27 cellular contexts compared by ENCODE assay signal in genomic region chr18:63570721-63571120, GRCh38. TPM values are rescaled to one million over a fixed set of nuclear protein-coding genes. Genes with fewer than 3 reads are reported as not detected.
"Had no signal": no experiment of that assay in that cellular context is flagged by ENCODE, and none has a peak within 500 bp of the region (broad histone marks: within the 10 kb centered on the region; RNA-seq: fewer than 3 reads in every experiment).

No MANE protein-coding gene starts in this region.

- H3K4me3 Mint-ChIP-seq: activated CD8-positive, alpha-beta memory T cell treated with anti-CD3 and anti-CD28 coated beads, Interleukin-2, amount 10 ng/mL, durations not matched to agents 7 days and 5 days; activated naive CD4-positive, alpha-beta T cell treated with anti-CD3 and anti-CD28 coated beads, Interleukin-2, amount 50 U/mL, for 24 hours; activated T-cell treated with anti-CD3 and anti-CD28 coated beads, Interleukin-2, amount 50 U/mL, for 24 hours; activated T-helper 1 cell treated with anti-CD3 and anti-CD28 coated beads, Interleukin-12 subunit alpha, Interleukin-12 subunit beta, Interleukin-2, Interleukin-4 antibody, amounts not matched to agents 30 ng/mL and 10 ng/mL and 1 ng/mL, durations not matched to agents 14 hours and 24 hours and 36 hours; T-helper 17 cell; WTC11 had no signal

- H3K9me3 Mint-ChIP-seq: activated naive CD4-positive, alpha-beta T cell treated with anti-CD3 and anti-CD28 coated beads, Interleukin-2, amount 50 U/mL, for 24 hours; activated T-cell treated with anti-CD3 and anti-CD28 coated beads, Interleukin-2, amount 50 U/mL, for 24 hours; activated T-helper 1 cell treated with anti-CD3 and anti-CD28 coated beads, Interleukin-12 subunit alpha, Interleukin-12 subunit beta, Interleukin-2, Interleukin-4 antibody, amounts not matched to agents 30 ng/mL and 10 ng/mL and 1 ng/mL, durations not matched to agents 14 hours and 24 hours and 36 hours had no signal

- H3K4me1 Mint-ChIP-seq: activated CD8-positive, alpha-beta memory T cell treated with anti-CD3 and anti-CD28 coated beads, Interleukin-2, amount 10 ng/mL, durations not matched to agents 7 days and 5 days; activated naive CD4-positive, alpha-beta T cell treated with anti-CD3 and anti-CD28 coated beads, Interleukin-2, amount 50 U/mL, for 24 hours; T-helper 17 cell; WTC11 had no signal

- DNase-seq: activated CD4-positive, alpha-beta T cell treated with anti-CD3 and anti-CD28 coated beads for 48 hours; activated CD4-positive, alpha-beta T cell treated with anti-CD3 and anti-CD28 coated beads, Interleukin-2, amount 50 U/mL, for 4 hours; activated CD4-positive, CD25-positive, alpha-beta regulatory T cell treated with anti-CD3 and anti-CD28 coated beads, Interleukin-2, amount 50 U/mL, for 72 hours; activated CD8-positive, alpha-beta memory T cell treated with anti-CD3 and anti-CD28 coated beads, Interleukin-2, amount 10 ng/mL, durations not matched to agents 7 days and 5 days; activated effector memory CD4-positive, alpha-beta T cell treated with Interleukin-2 at 50 U/mL for 16 hours; activated naive CD4-positive, alpha-beta T cell; activated T-cell treated with anti-CD3 and anti-CD28 coated beads, Interleukin-2, amount 50 U/mL, for 24 hours; amniotic stem cell; body of pancreas; MG63; NCI-H1105; NCI-H1436; NCI-H1694 treated with DMSO at 0.1 percent for 48 hours; NCI-H2029 treated with DMSO at 0.1 percent for 48 hours; NCI-H446 treated with DMSO at 0.1 percent for 48 hours; NCI-H526; NCI-H82; SIG-M5; T-helper 17 cell; T-helper 9 cell had no signal

- H3K27ac Mint-ChIP-seq: activated CD8-positive, alpha-beta memory T cell treated with anti-CD3 and anti-CD28 coated beads, Interleukin-2, amount 10 ng/mL, durations not matched to agents 7 days and 5 days; activated naive CD4-positive, alpha-beta T cell treated with anti-CD3 and anti-CD28 coated beads, Interleukin-2, amount 50 U/mL, for 24 hours; activated T-cell treated with anti-CD3 and anti-CD28 coated beads, Interleukin-2, amount 50 U/mL, for 24 hours; activated T-helper 1 cell treated with anti-CD3 and anti-CD28 coated beads, Interleukin-12 subunit alpha, Interleukin-12 subunit beta, Interleukin-2, Interleukin-4 antibody, amounts not matched to agents 30 ng/mL and 10 ng/mL and 1 ng/mL, durations not matched to agents 14 hours and 24 hours and 36 hours; T-helper 17 cell; WTC11 had no signal

- FAIRE-seq: bronchial epithelial cell had no signal

- H3K36me3 Mint-ChIP-seq: activated CD8-positive, alpha-beta memory T cell treated with anti-CD3 and anti-CD28 coated beads, Interleukin-2, amount 10 ng/mL, durations not matched to agents 7 days and 5 days; activated naive CD4-positive, alpha-beta T cell treated with anti-CD3 and anti-CD28 coated beads, Interleukin-2, amount 50 U/mL, for 24 hours; WTC11 had no signal

- ATAC-seq: activated CD8-positive, alpha-beta memory T cell treated with anti-CD3 and anti-CD28 coated beads, Interleukin-2, amount 10 ng/mL, durations not matched to agents 7 days and 5 days; body of pancreas; T-helper 17 cell; WTC11 had no signal

- H3K4me3 ChIP-seq: ascending aorta, body of pancreas, MG63 had no signal

RNA-seq across cellular contexts. Expression of gene SERPINB13, which starts 16.4 kb away (rescaled TPM):
- total RNA-seq: activated CD8-positive, alpha-beta memory T cell treated with anti-CD3 and anti-CD28 coated beads, Interleukin-2, amount 10 ng/mL, durations not matched to agents 7 days and 5 days; activated T-helper 1 cell treated with anti-CD3 and anti-CD28 coated beads, Interleukin-12 subunit alpha, Interleukin-12 subunit beta, Interleukin-2, Interleukin-4 antibody, amounts not matched to agents 30 ng/mL and 10 ng/mL and 1 ng/mL, durations not matched to agents 14 hours and 24 hours and 36 hours; ascending aorta; body of pancreas; OCI-LY7; RPMI7951; T-helper 17 cell; WTC11 had no signal

RNA-seq across cellular contexts. Expression of gene SERPINB12, which starts 28.6 kb away (rescaled TPM):
- total RNA-seq: activated CD8-positive, alpha-beta memory T cell treated with anti-CD3 and anti-CD28 coated beads, Interleukin-2, amount 10 ng/mL, durations not matched to agents 7 days and 5 days; activated T-helper 1 cell treated with anti-CD3 and anti-CD28 coated beads, Interleukin-12 subunit alpha, Interleukin-12 subunit beta, Interleukin-2, Interleukin-4 antibody, amounts not matched to agents 30 ng/mL and 10 ng/mL and 1 ng/mL, durations not matched to agents 14 hours and 24 hours and 36 hours; body of pancreas; OCI-LY7; RPMI7951; T-helper 17 cell; WTC11 had no signal
